In the genomic region with DNA sequence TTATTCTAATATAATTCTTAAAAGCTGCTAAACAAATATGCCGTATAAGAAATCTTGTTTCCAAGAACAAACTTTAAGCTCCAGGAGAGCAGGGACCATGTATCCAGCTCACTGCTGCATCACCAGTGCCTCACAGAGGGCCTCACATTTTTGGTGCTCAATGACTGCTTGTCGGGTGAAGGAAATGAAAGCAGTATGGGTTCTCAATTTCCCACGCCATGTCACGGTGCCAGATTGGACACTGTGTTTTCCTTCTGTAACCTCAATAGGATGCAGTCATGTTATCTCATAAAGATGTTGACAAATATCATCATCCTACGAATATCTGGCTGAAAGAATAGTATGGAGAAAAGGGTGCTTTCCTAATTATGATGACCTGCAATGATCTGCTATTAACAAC, we compare ENCODE assay signal across 16 cellular contexts.
DNase-seq lines count a peak whose midpoint lies in the region; ATAC-seq and TF ChIP-seq lines count a peak whose summit lies in the region.
"Had no signal": no experiment of that assay in that cellular context is flagged by ENCODE, and none has a peak within 500 bp of the region (broad histone marks: within the 10 kb centered on the region; RNA-seq: fewer than 3 reads in every experiment).

No MANE protein-coding gene starts in this region.

- H3K4me3 Mint-ChIP-seq in activated T-cell treated with anti-CD3 and anti-CD28 coated beads, Interleukin-2, amount 50 U/mL, for 72 hours, result no peak overlapping the region
- H3K4me3 Mint-ChIP-seq in natural killer cell, result no peak overlapping the region
- H3K4me3 Mint-ChIP-seq: activated T-helper 1 cell treated with anti-CD3 and anti-CD28 coated beads, Interleukin-12 subunit alpha, Interleukin-12 subunit beta, Interleukin-2, Interleukin-4 antibody, amounts not matched to agents 30 ng/mL and 10 ng/mL and 1 ng/mL, durations not matched to agents 14 hours and 24 hours and 36 hours; natural killer cell treated with Interleukin-12 subunit alpha and Interleukin-12 subunit beta and Interleukin-15 and Interleukin-18, amount 100 ng/mL, for 72 hours had no signal

- H3K27me3 ChIP-seq in cardiac muscle cell (no peaks in the 10 kb centered on the region), heart left ventricle (no peaks in the 10 kb centered on the region), tibial nerve (no peaks in the 10 kb centered on the region)
- H3K27me3 ChIP-seq: foreskin keratinocyte had no signal

- no peaks in the 10 kb centered on the region for H3K4me1 Mint-ChIP-seq in activated T-cell treated with anti-CD3 and anti-CD28 coated beads, Interleukin-2, amount 50 U/mL, for 72 hours (ENCODE audit: low read depth)
- H3K4me1 Mint-ChIP-seq in natural killer cell, result peaks cover 19 to 24% of the 10 kb centered on the region in 2 donors

- H3K36me3 ChIP-seq in cardiac muscle cell (no peaks in the 10 kb centered on the region), heart left ventricle (no peaks in the 10 kb centered on the region), tibial nerve (no peaks in the 10 kb centered on the region)

- WGBS in heart left ventricle, 4 donors, result 71 to 75% (median 75%) methylated on average over 5 of the region's 5 CpGs
- 29 to 37% methylated on average over 5 of the region's 5 CpGs for WGBS in tibial nerve, 2 donors

- H3K9me3 Mint-ChIP-seq in activated T-cell treated with anti-CD3 and anti-CD28 coated beads, Interleukin-2, amount 50 U/mL, for 72 hours, result no peaks in the 10 kb centered on the region
- H3K9me3 Mint-ChIP-seq in natural killer cell, result no peaks in the 10 kb centered on the region
- H3K9me3 Mint-ChIP-seq: activated T-helper 1 cell treated with anti-CD3 and anti-CD28 coated beads, Interleukin-12 subunit alpha, Interleukin-12 subunit beta, Interleukin-2, Interleukin-4 antibody, amounts not matched to agents 30 ng/mL and 10 ng/mL and 1 ng/mL, durations not matched to agents 14 hours and 24 hours and 36 hours; natural killer cell treated with Interleukin-12 subunit alpha and Interleukin-12 subunit beta and Interleukin-15 and Interleukin-18, amount 100 ng/mL, for 72 hours had no signal

- TF ChIP-seq CTCF in cardiac muscle cell (IDR thresholded peaks at IDR 0.05; ENCODE audit: low read depth, low read length), result no peak
- no peak for TF ChIP-seq CTCF in heart left ventricle (IDR thresholded peaks at IDR 0.05)
- TF ChIP-seq CTCF in fibroblast of the aortic adventitia (IDR thresholded peaks at IDR 0.05; ENCODE audit: insufficient read depth, low read length), result no peak
- TF ChIP-seq CTCF in tibial nerve (IDR thresholded peaks at IDR 0.05), result no peak
- no peak for TF ChIP-seq CTCF in natural killer cell (IDR thresholded peaks at IDR 0.05)

- H3K27ac Mint-ChIP-seq in activated T-cell treated with anti-CD3 and anti-CD28 coated beads, Interleukin-2, amount 50 U/mL, for 72 hours, result no peak overlapping the region
- H3K27ac Mint-ChIP-seq in natural killer cell, result no peak overlapping the region
- H3K27ac Mint-ChIP-seq: activated T-helper 1 cell treated with anti-CD3 and anti-CD28 coated beads, Interleukin-12 subunit alpha, Interleukin-12 subunit beta, Interleukin-2, Interleukin-4 antibody, amounts not matched to agents 30 ng/mL and 10 ng/mL and 1 ng/mL, durations not matched to agents 14 hours and 24 hours and 36 hours; natural killer cell treated with Interleukin-12 subunit alpha and Interleukin-12 subunit beta and Interleukin-15 and Interleukin-18, amount 100 ng/mL, for 72 hours had no signal

- H3K4me1 ChIP-seq in cardiac muscle cell (ENCODE audit: low read depth), result peaks cover 53% of the 10 kb centered on the region
- H3K4me1 ChIP-seq in heart left ventricle, result peaks cover 0 to 34% (median 6%) of the 10 kb centered on the region in 12 donors
- peaks cover 0 to 48% (median 21%) of the 10 kb centered on the region in 4 donors for H3K4me1 ChIP-seq in tibial nerve
- H3K4me1 ChIP-seq: foreskin keratinocyte had no signal

- H3K27me3 Mint-ChIP-seq in activated T-cell treated with anti-CD3 and anti-CD28 coated beads, Interleukin-2, amount 50 U/mL, for 72 hours (ENCODE audit: low read depth), result no peaks in the 10 kb centered on the region
- no peaks in the 10 kb centered on the region for H3K27me3 Mint-ChIP-seq in natural killer cell (ENCODE audit: low read depth in 2 of 2)
- H3K27me3 Mint-ChIP-seq: natural killer cell treated with Interleukin-12 subunit alpha and Interleukin-12 subunit beta and Interleukin-15 and Interleukin-18, amount 100 ng/mL, for 72 hours had no signal

- H3K4me3 ChIP-seq in cardiac muscle cell (no peak overlapping the region), heart left ventricle (no peak overlapping the region), fibroblast of the aortic adventitia (ENCODE audit: low read depth, low read length) (no peak overlapping the region), tibial nerve (no peak overlapping the region)

- DNase-seq in cardiac muscle cell (ENCODE audit: low read depth in 1 of 2, low spot score in 1 of 2), result peak; percentile 9 to 22
- DNase-seq in heart left ventricle, result no peak
- peak; percentile 39 for DNase-seq in NCI-H748 treated with DMSO at 0.1 percent for 48 hours (lab: John Stamatoyannopoulos, UW)
- peak; percentile 10 for DNase-seq in fibroblast of the aortic adventitia (ENCODE audit: low read depth)
- no peak for DNase-seq in tibial nerve (ENCODE audit: low spot score in 2 of 2)
- no peak for DNase-seq in activated T-cell treated with anti-CD3 and anti-CD28 coated beads, Interleukin-2, amount 50 U/mL, for 72 hours
- DNase-seq in natural killer cell, result no peak
- DNase-seq: Caco-2; effector memory CD4-positive, alpha-beta T cell; KG1; NK-92 treated with Interleukin-12 subunit alpha and Interleukin-12 subunit beta, amount 100 ng/mL, for 24 hours had no signal

- H3K27ac ChIP-seq in cardiac muscle cell (peak overlapping the region; percentile 91), heart left ventricle (no peak overlapping the region), tibial nerve (peak overlapping the region in 3 of 4 donors; percentile 13 to 79 (median 72))
- H3K27ac ChIP-seq: foreskin keratinocyte, HL-60 had no signal

- no peaks in the 10 kb centered on the region for H3K9me3 ChIP-seq in cardiac muscle cell (ENCODE audit: low read depth)
- H3K9me3 ChIP-seq in heart left ventricle, result peaks cover 0 to 6% (median 0%) of the 10 kb centered on the region in 12 donors
- no peaks in the 10 kb centered on the region for H3K9me3 ChIP-seq in tibial nerve
- H3K9me3 ChIP-seq: Caco-2 had no signal

- H3K36me3 Mint-ChIP-seq in activated T-cell treated with anti-CD3 and anti-CD28 coated beads, Interleukin-2, amount 50 U/mL, for 72 hours (ENCODE audit: insufficient read depth in 2 of 2), result peaks cover 0 to 2% of the 10 kb centered on the region in 2 donors
- H3K36me3 Mint-ChIP-seq in natural killer cell, result no peaks in the 10 kb centered on the region
- H3K36me3 Mint-ChIP-seq: natural killer cell treated with Interleukin-12 subunit alpha and Interleukin-12 subunit beta and Interleukin-15 and Interleukin-18, amount 100 ng/mL, for 72 hours had no signal

- no peak for ATAC-seq in heart left ventricle
- no peak for ATAC-seq in activated T-cell treated with anti-CD3 and anti-CD28 coated beads, Interleukin-2, amount 50 U/mL, for 72 hours (replicated peaks in 1 of 2)
- ATAC-seq in natural killer cell, result no peak
- no peak for ATAC-seq in GM18861 (IDR thresholded peaks at IDR 0.05; ENCODE audit: unreplicated experiment)
- ATAC-seq: natural killer cell treated with Interleukin-12 subunit alpha and Interleukin-12 subunit beta and Interleukin-15 and Interleukin-18, amount 100 ng/mL, for 72 hours had no signal

- TF ChIP-seq POLR2A in heart left ventricle (IDR thresholded peaks at IDR 0.05), result no peak
- TF ChIP-seq POLR2A in tibial nerve (IDR thresholded peaks at IDR 0.05), result no peak

- intact Hi-C loops in heart left ventricle (cut with DNase I) (no loop called here), natural killer cell (cut with micrococcal nuclease) (no loop called here)

- TF ChIP-seq EP300 in tibial nerve (IDR thresholded peaks at IDR 0.05), result no peak

Comparison
In these comparisons a context has a peak if more than half of its experiments do, and no peak if none do; other contexts are left out.
1. DNase-seq: peak in cardiac muscle cell (2 of 2), NCI-H748 treated with DMSO at 0.1 percent for 48 hours (single experiment) and fibroblast of the aortic adventitia (single experiment); none in heart left ventricle (0 of 5), tibial nerve (0 of 2), activated T-cell treated with anti-CD3 and anti-CD28 coated beads, Interleukin-2, amount 50 U/mL, for 72 hours (0 of 2) and natural killer cell (single experiment).
2. H3K27ac ChIP-seq: peak in cardiac muscle cell (single experiment) and tibial nerve (3 of 4); none in heart left ventricle (0 of 12).